Comparison of ENCODE assay signal across 3 cellular contexts in genomic region chr10:107504011-107504410, GRCh38.
DNase-seq lines count a peak whose midpoint lies in the region; ATAC-seq, FAIRE-seq and TF ChIP-seq lines count a peak whose summit lies in the region.
"Not testable (repeated sequence)": the region's sequence is repeated elsewhere in the genome, so short reads cannot be mapped to it uniquely, and the experiment has no call there.

No MANE protein-coding gene starts in this region.

- TF ChIP-seq CTCF in A549 (IDR thresholded peaks at IDR 0.05); HEK293 (tag by site-specific recombination; IDR thresholded peaks at IDR 0.05); endodermal cell (conservative IDR thresholded peaks at IDR 0.05): not testable (repeated sequence)

- not testable (repeated sequence) for TF ChIP-seq RAD21 in A549 (conservative IDR thresholded peaks at IDR 0.05 in 1 of 2, IDR thresholded peaks at IDR 0.05 in 1 of 2)

- not testable (repeated sequence) for TF ChIP-seq POLR2A in A549 (IDR thresholded peaks at IDR 0.05; ENCODE audit: low read length)

- WGBS in A549 (ENCODE audit: missing lambda C conversion rate) = 0% methylated on average over 1 of the region's 1 CpG
- 52% methylated on average over 1 of the region's 1 CpG; no CpG with 5 or more reads in 1 of the 2 experiments for WGBS in endodermal cell (ENCODE audit: insufficient coverage in 1 of 2, insufficient read length in 1 of 2), 2 experiments

- not testable (repeated sequence) for H3K36me3 ChIP-seq in HEK293 (ENCODE audit: control insufficient read depth in 2 of 2, insufficient read depth in 1 of 2, low read length in 2 of 2); endodermal cell (ENCODE audit: control insufficient read depth, insufficient read depth, low read length)

- not testable (repeated sequence) for H3K9ac ChIP-seq in endodermal cell (ENCODE audit: extremely low read depth, low read length, poor library complexity, severe bottlenecking)

- H3K4me1 ChIP-seq in A549; HEK293 (ENCODE audit: control insufficient read depth, insufficient read depth, low read length); endodermal cell (ENCODE audit: control insufficient read depth, insufficient read depth, low read length): not testable (repeated sequence)

- TF ChIP-seq EP300 in A549 (IDR thresholded peaks at IDR 0.05) = not testable (repeated sequence)

- H3K9me3 Mint-ChIP-seq in endodermal cell = peaks cover 39% of the 10 kb centered on the region

- H3K27me3 ChIP-seq in endodermal cell (ENCODE audit: control insufficient read depth, insufficient read depth, low read length, poor library complexity, severe bottlenecking) = not testable (repeated sequence)

- DNase-seq in A549 (ENCODE audit: low read depth in 1 of 2, low spot score in 1 of 2); endodermal cell: not testable (repeated sequence)

- POLR2A ChIA-PET in A549 (lab: Yijun Ruan, JAX); HEK293 (lab: Yijun Ruan, JAX): not testable (repeated sequence)

- H3K9me3 ChIP-seq in A549; HEK293 (ENCODE audit: control insufficient read depth, insufficient read depth, low read depth, low read length): not testable (repeated sequence)
- peaks cover 32% of the 10 kb centered on the region for H3K9me3 ChIP-seq in endodermal cell (ENCODE audit: control insufficient read depth, low read length)

- not testable (repeated sequence) for H3K4me1 Mint-ChIP-seq in endodermal cell

- H3K27me3 Mint-ChIP-seq in endodermal cell (ENCODE audit: insufficient read depth) = not testable (repeated sequence)

- not testable (repeated sequence) for H3K4me2 ChIP-seq in A549

- not testable (repeated sequence) for H3K4me3 ChIP-seq in A549; HEK293 (ENCODE audit: low read depth, low read length)
- H3K4me3 ChIP-seq in endodermal cell (ENCODE audit: low read length) = peak overlapping the region; percentile 23

- not testable (repeated sequence) for FAIRE-seq in A549 (lab: Jason Lieb, UNC)

- not testable (repeated sequence) for H3K27ac Mint-ChIP-seq in endodermal cell

- not testable (repeated sequence) for ATAC-seq in A549

- not testable (repeated sequence) for H3K27ac ChIP-seq in A549; HEK293 (ENCODE audit: extremely low read depth, low read depth, low read length); endodermal cell (ENCODE audit: low read depth, low read length)

- peaks cover 16% of the 10 kb centered on the region for H3K36me3 Mint-ChIP-seq in endodermal cell (ENCODE audit: low read depth)

- H3K4me3 Mint-ChIP-seq in endodermal cell = not testable (repeated sequence)

- CTCF ChIA-PET in A549 (lab: Yijun Ruan, JAX); HEK293 (lab: Yijun Ruan, JAX): not testable (repeated sequence)

TF ChIP-seq in A549, 52 proteins besides CTCF, POLR2A, EP300 and RAD21:
- peak; percentile 50 for TF ChIP-seq ZFP36 (IDR thresholded peaks at IDR 0.05; ENCODE audit: borderline replicate concordance, partially characterized antibody)
TF ChIP-seq in A549: peak in this region for 1; not testable (repeated sequence) for 51.

TF ChIP-seq in HEK293, 187 proteins besides CTCF, POLR2A, EP300 and RAD21:
- TF ChIP-seq TRIM28 (IDR thresholded peaks at IDR 0.05; ENCODE audit: borderline replicate concordance, low read length) (peak; percentile 25; the same call in 1 of the 2 replicates), ZNF585B (tag by site-specific recombination; IDR thresholded peaks at IDR 0.05) (peak; percentile 77), SETDB1 (IDR thresholded peaks at IDR 0.05; ENCODE audit: insufficient read length, low read length) (peak; percentile 67)
